ENCODE assay signal across 21 cellular contexts in the genomic region with DNA sequence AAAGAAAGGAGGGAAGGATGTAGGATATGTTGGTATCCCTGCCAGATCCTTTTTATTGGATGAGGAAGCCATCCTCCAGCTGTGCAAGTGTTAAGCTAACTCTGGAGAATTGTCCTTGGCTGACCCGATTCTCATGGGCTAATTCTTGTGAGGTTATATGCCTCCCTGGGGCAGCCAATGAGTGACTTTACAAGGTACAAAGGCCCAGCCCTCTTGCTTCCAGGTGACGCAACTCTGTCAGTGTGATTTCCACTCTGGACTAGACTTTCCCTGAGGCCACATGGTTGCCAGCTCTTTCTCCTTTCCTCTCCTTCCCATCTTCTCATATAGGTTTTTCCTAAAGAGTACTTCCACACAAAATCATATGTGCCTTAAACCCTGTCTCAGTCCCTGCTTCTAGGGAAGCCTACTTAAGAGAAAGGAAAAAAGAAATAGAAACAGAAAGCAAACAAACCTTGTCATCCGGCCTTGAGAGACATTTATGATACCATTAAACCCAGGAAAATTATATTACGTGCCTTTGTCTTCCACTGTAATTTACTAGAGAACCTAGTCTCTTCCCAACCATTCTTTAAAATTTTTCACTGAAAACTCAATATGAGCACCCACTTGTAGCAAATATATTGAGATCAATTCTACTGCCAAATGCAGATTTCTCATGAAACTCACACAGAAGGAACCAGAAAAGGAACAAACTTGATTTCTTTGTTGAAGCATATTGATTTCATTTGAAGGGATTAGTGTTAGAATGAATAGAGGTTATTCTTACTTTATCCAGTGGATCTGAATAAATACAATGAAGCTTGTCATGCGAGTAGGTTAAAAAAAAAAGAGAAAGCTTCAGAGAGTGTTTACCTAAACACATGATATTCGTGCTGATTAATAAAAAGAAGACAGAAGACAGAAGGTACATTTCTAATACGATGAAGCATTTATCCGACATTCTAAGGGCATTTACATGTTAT.
DNase-seq lines count a peak whose midpoint lies in the region; ATAC-seq, FAIRE-seq and TF ChIP-seq lines count a peak whose summit lies in the region.
"Had no signal": no experiment of that assay in that cellular context is flagged by ENCODE, and none has a peak within 500 bp of the region (broad histone marks: within the 10 kb centered on the region; RNA-seq: fewer than 3 reads in every experiment).

No MANE protein-coding gene starts in this region.

- CTCF ChIA-PET in Caco-2 (lab: Charles Lee), result no interaction called here
- CTCF ChIA-PET in endothelial cell of umbilical vein (lab: Charles Lee), result no interaction called here

- H3K9me3 Mint-ChIP-seq in Caco-2 (ENCODE audit: unreplicated experiment), result no peaks in the 10 kb centered on the region
- H3K9me3 Mint-ChIP-seq: activated naive CD8-positive, alpha-beta T cell treated with anti-CD3 and anti-CD28 coated beads, Interleukin-2, amount 50 U/mL, for 24 hours; T-helper 2 cell treated with Interferon-gamma antibody and Interleukin-4, amounts not matched to agents 5 μg/mL and 100 μg/mL, for 36 hours had no signal

- no peaks in the 10 kb centered on the region for H3K9me1 ChIP-seq in endothelial cell of umbilical vein (replicated peaks; ENCODE audit: control insufficient read depth, extremely low read depth, insufficient read depth, low read length)

- DNase-seq in Caco-2, result peak; percentile 15 to 39
- peak; percentile 22 for DNase-seq in M059J (ENCODE audit: low read depth)
- no peak for DNase-seq in endothelial cell of umbilical vein (ENCODE audit: low read depth, low spot score)
- no peak for DNase-seq in lower lobe of right lung
- DNase-seq in NCI-H146 treated with DMSO at 0.1 percent for 48 hours (lab: John Stamatoyannopoulos, UW; ENCODE audit: unreplicated experiment), result no peak
- DNase-seq in SW480 (ENCODE audit: low spot score), result no peak
- no peak for DNase-seq in COLO829 (ENCODE audit: low spot score)
- DNase-seq: activated naive CD8-positive, alpha-beta T cell treated with anti-CD3 and anti-CD28 coated beads, Interleukin-2, amount 50 U/mL, for 24 hours; C1 segment of cervical spinal cord; effector CD4-positive, alpha-beta T cell; hippocampal formation; NCI-H524 had no signal

- H4K20me1 ChIP-seq in endothelial cell of umbilical vein (replicated peaks; ENCODE audit: control insufficient read depth, extremely low read depth, insufficient read depth, low read length), result no peaks in the 10 kb centered on the region

- H3K4me1 Mint-ChIP-seq in Caco-2 (ENCODE audit: low read depth, unreplicated experiment), result no peaks in the 10 kb centered on the region
- H3K4me1 Mint-ChIP-seq: activated naive CD8-positive, alpha-beta T cell treated with anti-CD3 and anti-CD28 coated beads, Interleukin-2, amount 50 U/mL, for 24 hours had no signal

- BruUV-seq in Caco-2 (replicated peaks; lab: Mats Ljungman, UMichigan), result no TSS peak
- no TSS peak for BruUV-seq in endothelial cell of umbilical vein (replicated peaks; lab: Mats Ljungman, UMichigan)

- TF ChIP-seq CTCF in Caco-2 (IDR thresholded peaks at IDR 0.05; ENCODE audit: insufficient read depth in 1 of 2, low read depth in 1 of 2, low read length in 1 of 2, severe bottlenecking in 1 of 2, unreplicated experiment in 1 of 2), result no peak
- no peak for TF ChIP-seq CTCF in endothelial cell of umbilical vein (IDR thresholded peaks at IDR 0.05; ENCODE audit: extremely low read depth in 1 of 2, insufficient read depth in 1 of 2, low read depth in 1 of 2, low read length in 2 of 2)
- no peak for TF ChIP-seq CTCF in lower lobe of right lung (IDR thresholded peaks at IDR 0.05)

- H3K4me2 ChIP-seq in endothelial cell of umbilical vein (ENCODE audit: insufficient read depth, low read length), result no peak overlapping the region
- H3K4me2 ChIP-seq: A549 had no signal

- H3K9ac ChIP-seq in endothelial cell of umbilical vein (replicated peaks; ENCODE audit: extremely low read depth, insufficient read depth, low read length), result no peak overlapping the region

- H3K36me3 ChIP-seq in Caco-2 (ENCODE audit: control insufficient read depth, insufficient read depth, low read length) (no peaks in the 10 kb centered on the region), endothelial cell of umbilical vein (ENCODE audit: control insufficient read depth in 2 of 2, extremely low read depth in 1 of 2, insufficient read depth in 2 of 2, low read length in 2 of 2) (no peaks in the 10 kb centered on the region), lower lobe of right lung (no peaks in the 10 kb centered on the region)
- H3K36me3 ChIP-seq: cardiac muscle cell, SJSA1, thoracic aorta had no signal

- H3K4me3 ChIP-seq in Caco-2 (ENCODE audit: low read depth, low read length) (no peak overlapping the region), endothelial cell of umbilical vein (replicated peaks in 1 of 3; ENCODE audit: insufficient read depth in 1 of 3, low read depth in 1 of 3, low read length in 3 of 3) (no peak overlapping the region), lower lobe of right lung (no peak overlapping the region)
- H3K4me3 ChIP-seq: A549, cardiac muscle cell, psoas muscle, SJSA1, thoracic aorta had no signal

- no peaks in the 10 kb centered on the region for H3K27me3 Mint-ChIP-seq in Caco-2 (ENCODE audit: insufficient read depth, unreplicated experiment)
- H3K27me3 Mint-ChIP-seq: activated naive CD8-positive, alpha-beta T cell treated with anti-CD3 and anti-CD28 coated beads, Interleukin-2, amount 50 U/mL, for 24 hours had no signal

- H3K9me3 ChIP-seq in Caco-2, result 0 out of 2 replicates have a peak, but pooled peaks cover 2% of the 10 kb centered on the region
- H3K9me3 ChIP-seq in endothelial cell of umbilical vein (replicated peaks; ENCODE audit: control insufficient read depth, insufficient read depth, low read length), result no peaks in the 10 kb centered on the region
- H3K9me3 ChIP-seq in lower lobe of right lung, result no peaks in the 10 kb centered on the region
- H3K9me3 ChIP-seq: A549, psoas muscle, SJSA1, thoracic aorta had no signal

- no peak overlapping the region for H2AFZ ChIP-seq in endothelial cell of umbilical vein (ENCODE audit: low read depth, low read length)

- H3K27ac ChIP-seq in endothelial cell of umbilical vein (ENCODE audit: insufficient read depth, low read depth, low read length) (no peak overlapping the region), lower lobe of right lung (peak overlapping the region; percentile 54)
- H3K27ac ChIP-seq: A549, cardiac muscle cell, psoas muscle, SJSA1, thoracic aorta had no signal

- no peak overlapping the region for H3K27ac Mint-ChIP-seq in Caco-2 (ENCODE audit: unreplicated experiment)
- H3K27ac Mint-ChIP-seq: activated naive CD8-positive, alpha-beta T cell treated with anti-CD3 and anti-CD28 coated beads, Interleukin-2, amount 50 U/mL, for 24 hours; T-helper 2 cell treated with Interferon-gamma antibody and Interleukin-4, amounts not matched to agents 5 μg/mL and 100 μg/mL, for 36 hours had no signal

- FAIRE-seq in endothelial cell of umbilical vein (lab: Jason Lieb, UNC), result peak; percentile 37
- FAIRE-seq: A549, keratinocyte had no signal

- no peaks in the 10 kb centered on the region for H3K79me2 ChIP-seq in endothelial cell of umbilical vein (ENCODE audit: control insufficient read depth, insufficient read depth, low read length)

- no peaks in the 10 kb centered on the region for H3K36me3 Mint-ChIP-seq in Caco-2 (ENCODE audit: insufficient read depth, unreplicated experiment)

- dilution Hi-C loops in endothelial cell of umbilical vein (cut with MboI; ENCODE audit: extremely low pct_ligation_motif_present, low sequenced_read_pairs), result no loop called here

- POLR2A ChIA-PET in Caco-2 (lab: Charles Lee), result no interaction called here
- POLR2A ChIA-PET in endothelial cell of umbilical vein (lab: Charles Lee), result no interaction called here

- no peaks in the 10 kb centered on the region for H3K4me1 ChIP-seq in Caco-2
- H3K4me1 ChIP-seq in endothelial cell of umbilical vein (ENCODE audit: control insufficient read depth, extremely low read depth, insufficient read depth, low read length), result no peaks in the 10 kb centered on the region
- no peaks in the 10 kb centered on the region for H3K4me1 ChIP-seq in lower lobe of right lung
- H3K4me1 ChIP-seq: A549, psoas muscle, SJSA1 had no signal

- H3K27me3 ChIP-seq in Caco-2 (replicated peaks; ENCODE audit: control insufficient read depth, insufficient read depth, low read length) (no peaks in the 10 kb centered on the region), endothelial cell of umbilical vein (ENCODE audit: control insufficient read depth in 2 of 2, insufficient read depth in 2 of 2, low read length in 2 of 2) (no peaks in the 10 kb centered on the region), lower lobe of right lung (ENCODE audit: low read depth) (no peaks in the 10 kb centered on the region)
- H3K27me3 ChIP-seq: cardiac muscle cell had no signal

- intact Hi-C loops in Caco-2 (cut with micrococcal nuclease; ENCODE audit: unreplicated experiment) (no loop called here), endothelial cell of umbilical vein (cut with micrococcal nuclease) (no loop called here), lower lobe of right lung (cut with DNase I) (no loop called here)

- no peak for TF ChIP-seq POLR2A in endothelial cell of umbilical vein (IDR thresholded peaks at IDR 0.05; ENCODE audit: low read depth, low read length)

- ATAC-seq in lower lobe of right lung (no peak), GM19351 (IDR thresholded peaks at IDR 0.05; ENCODE audit: unreplicated experiment) (no peak)
- ATAC-seq: A549; activated naive CD8-positive, alpha-beta T cell treated with anti-CD3 and anti-CD28 coated beads, Interleukin-2, amount 50 U/mL, for 24 hours; psoas muscle had no signal

- no peak overlapping the region for H3K4me3 Mint-ChIP-seq in Caco-2 (ENCODE audit: unreplicated experiment)
- H3K4me3 Mint-ChIP-seq: activated naive CD8-positive, alpha-beta T cell treated with anti-CD3 and anti-CD28 coated beads, Interleukin-2, amount 50 U/mL, for 24 hours; neural crest cell; T-helper 2 cell treated with Interferon-gamma antibody and Interleukin-4, amounts not matched to agents 5 μg/mL and 100 μg/mL, for 36 hours had no signal

TF ChIP-seq in endothelial cell of umbilical vein, 7 proteins besides CTCF, POLR2A, EP300 and RAD21:
- TF ChIP-seq, protein P1, sequence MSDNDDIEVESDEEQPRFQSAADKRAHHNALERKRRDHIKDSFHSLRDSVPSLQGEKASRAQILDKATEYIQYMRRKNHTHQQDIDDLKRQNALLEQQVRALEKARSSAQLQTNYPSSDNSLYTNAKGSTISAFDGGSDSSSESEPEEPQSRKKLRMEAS (IDR thresholded peaks at IDR 0.05; ENCODE audit: insufficient read depth, insufficient read length), result no peak
- TF ChIP-seq JUN (IDR thresholded peaks at IDR 0.05; ENCODE audit: borderline replicate concordance, insufficient read depth, insufficient read length, low read depth), result no peak
- no peak for TF ChIP-seq FOS (IDR thresholded peaks at IDR 0.05; ENCODE audit: borderline replicate concordance, insufficient read depth, low read length)

Comparison
In these comparisons a context has a peak if more than half of its experiments do, and no peak if none do; other contexts are left out.
1. DNase-seq: peak in Caco-2 (2 of 2) and M059J (single experiment); none in endothelial cell of umbilical vein (single experiment), lower lobe of right lung (single experiment), NCI-H146 treated with DMSO at 0.1 percent for 48 hours (single experiment), SW480 (single experiment) and COLO829 (single experiment).